ENCODE assay signal across 1 cellular context in the genomic region with DNA sequence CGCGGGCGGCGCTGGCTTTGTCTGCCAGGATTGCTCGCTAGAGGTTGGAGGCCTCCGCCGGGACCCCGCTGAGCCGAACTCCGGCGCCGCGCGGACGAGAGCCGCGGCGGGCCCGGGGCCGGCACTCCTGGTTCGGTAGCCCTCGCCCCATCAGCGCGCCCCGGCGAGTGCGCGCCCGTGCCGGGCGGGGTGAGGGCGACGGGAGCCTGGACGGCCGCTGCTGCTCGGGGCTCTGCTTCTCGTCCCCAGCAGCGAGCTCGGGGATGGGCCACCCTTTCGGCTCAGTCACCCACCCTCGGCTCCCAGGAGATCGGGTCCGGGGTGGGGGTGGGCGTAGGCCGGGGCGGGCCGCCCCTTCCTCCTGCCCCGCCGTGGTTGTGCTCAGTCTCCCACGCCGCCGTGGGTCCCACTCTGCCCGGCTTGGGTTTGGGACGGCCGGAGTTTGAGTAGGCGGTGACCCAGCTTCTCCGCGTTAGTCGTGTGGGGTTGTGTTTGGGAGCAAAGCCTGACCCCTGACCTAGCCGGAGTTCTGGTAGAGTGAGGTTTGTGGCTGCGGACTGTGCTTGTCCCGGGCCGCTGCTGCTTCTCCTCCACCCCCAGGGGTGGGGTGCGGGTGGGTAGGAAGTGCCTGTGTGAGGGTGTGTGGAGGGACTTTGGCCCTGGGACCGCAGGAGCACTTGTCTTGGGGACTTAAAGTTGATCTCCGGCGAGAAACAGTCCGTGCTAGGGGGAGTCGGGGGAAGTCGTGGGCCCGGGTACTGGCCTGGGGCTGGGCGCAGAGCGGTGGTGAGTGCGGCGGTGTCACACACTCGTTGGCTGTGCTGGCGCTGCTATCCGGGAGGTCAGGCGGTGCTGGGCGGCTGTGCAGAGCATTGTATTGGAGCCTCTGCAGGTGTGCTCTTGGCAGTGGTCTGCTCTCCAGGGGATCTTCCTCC.
TF ChIP-seq lines count a peak whose summit lies in the region.

No MANE protein-coding gene starts in this region.

TF ChIP-seq in HepG2, 621 proteins besides CTCF, POLR2A, EP300 and RAD21 (continued from another document and continues in another):
- TF ChIP-seq, protein P1, sequence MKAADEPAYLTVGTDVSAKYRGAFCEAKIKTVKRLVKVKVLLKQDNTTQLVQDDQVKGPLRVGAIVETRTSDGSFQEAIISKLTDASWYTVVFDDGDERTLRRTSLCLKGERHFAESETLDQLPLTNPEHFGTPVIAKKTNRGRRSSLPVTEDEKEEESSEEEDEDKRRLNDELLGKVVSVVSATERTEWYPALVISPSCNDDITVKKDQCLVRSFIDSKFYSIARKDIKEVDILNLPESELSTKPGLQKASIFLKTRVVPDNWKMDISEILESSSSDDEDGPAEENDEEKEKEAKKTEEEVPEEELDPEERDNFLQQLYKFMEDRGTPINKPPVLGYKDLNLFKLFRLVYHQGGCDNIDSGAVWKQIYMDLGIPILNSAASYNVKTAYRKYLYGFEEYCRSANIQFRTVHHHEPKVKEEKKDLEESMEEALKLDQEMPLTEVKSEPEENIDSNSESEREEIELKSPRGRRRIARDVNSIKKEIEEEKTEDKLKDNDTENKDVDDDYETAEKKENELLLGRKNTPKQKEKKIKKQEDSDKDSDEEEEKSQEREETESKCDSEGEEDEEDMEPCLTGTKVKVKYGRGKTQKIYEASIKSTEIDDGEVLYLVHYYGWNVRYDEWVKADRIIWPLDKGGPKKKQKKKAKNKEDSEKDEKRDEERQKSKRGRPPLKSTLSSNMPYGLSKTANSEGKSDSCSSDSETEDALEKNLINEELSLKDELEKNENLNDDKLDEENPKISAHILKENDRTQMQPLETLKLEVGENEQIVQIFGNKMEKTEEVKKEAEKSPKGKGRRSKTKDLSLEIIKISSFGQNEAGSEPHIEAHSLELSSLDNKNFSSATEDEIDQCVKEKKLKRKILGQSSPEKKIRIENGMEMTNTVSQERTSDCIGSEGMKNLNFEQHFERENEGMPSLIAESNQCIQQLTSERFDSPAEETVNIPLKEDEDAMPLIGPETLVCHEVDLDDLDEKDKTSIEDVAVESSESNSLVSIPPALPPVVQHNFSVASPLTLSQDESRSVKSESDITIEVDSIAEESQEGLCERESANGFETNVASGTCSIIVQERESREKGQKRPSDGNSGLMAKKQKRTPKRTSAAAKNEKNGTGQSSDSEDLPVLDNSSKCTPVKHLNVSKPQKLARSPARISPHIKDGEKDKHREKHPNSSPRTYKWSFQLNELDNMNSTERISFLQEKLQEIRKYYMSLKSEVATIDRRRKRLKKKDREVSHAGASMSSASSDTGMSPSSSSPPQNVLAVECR (CRISPR knock-in tag; IDR thresholded peaks at IDR 0.05; ENCODE audit: borderline replicate concordance): peak; percentile 50
- TF ChIP-seq JUN (CRISPR knock-in tag; IDR thresholded peaks at IDR 0.05) (no peak), ZNF703 (CRISPR knock-in tag; IDR thresholded peaks at IDR 0.05; ENCODE audit: borderline replicate concordance) (no peak), SAP130 (CRISPR knock-in tag; IDR thresholded peaks at IDR 0.05; ENCODE audit: low read depth) (0 out of 2 replicates have a peak, but pooled peaks have one; percentile 19), ZNF616 (CRISPR knock-in tag; IDR thresholded peaks at IDR 0.05; ENCODE audit: low read depth) (no peak), ZNF232 (CRISPR knock-in tag; IDR thresholded peaks at IDR 0.05; ENCODE audit: borderline replicate concordance) (0 out of 2 replicates have a peak, but pooled peaks have one; percentile 44), AKAP8 (CRISPR knock-in tag; IDR thresholded peaks at IDR 0.05) (no peak), SRY (CRISPR knock-in tag; IDR thresholded peaks at IDR 0.05) (peak; percentile 43; the same call in 1 of the 2 replicates), ZNF44 (CRISPR knock-in tag; IDR thresholded peaks at IDR 0.05) (no peak), GLI4 (CRISPR knock-in tag; IDR thresholded peaks at IDR 0.05; ENCODE audit: borderline replicate concordance) (no peak), HDAC1 (CRISPR knock-in tag; IDR thresholded peaks at IDR 0.05) (peak; percentile 27; the same call in 1 of the 2 replicates), ISX (CRISPR knock-in tag; conservative IDR thresholded peaks at IDR 0.05) (no peak), ZNF263 (CRISPR knock-in tag; IDR thresholded peaks at IDR 0.05) (0 out of 2 replicates have a peak, but pooled peaks have one; percentile 28), ZFX (CRISPR knock-in tag; IDR thresholded peaks at IDR 0.05; ENCODE audit: low read depth) (peak; percentile 5; the same call in 1 of the 2 replicates), ZMAT3 (CRISPR knock-in tag; conservative IDR thresholded peaks at IDR 0.05) (peak; percentile 44; the same call in 1 of the 2 replicates), FOXA1 (IDR thresholded peaks at IDR 0.05) (no peak), FOXA1 (CRISPR knock-in tag; IDR thresholded peaks at IDR 0.05) (no peak), WIZ (CRISPR knock-in tag; IDR thresholded peaks at IDR 0.05) (no peak), GABPB1 (CRISPR knock-in tag; IDR thresholded peaks at IDR 0.05) (0 out of 2 replicates have a peak, but pooled peaks have one; percentile 11), PCBP1 (IDR thresholded peaks at IDR 0.05; ENCODE audit: borderline replicate concordance, low read depth, low read length) (0 out of 2 replicates have a peak, but pooled peaks have one; percentile 44), ZNF552 (CRISPR knock-in tag; IDR thresholded peaks at IDR 0.05; ENCODE audit: borderline replicate concordance) (no peak), GTF2F1 (IDR thresholded peaks at IDR 0.05; ENCODE audit: low read length) (no peak), ZNF777 (CRISPR knock-in tag; IDR thresholded peaks at IDR 0.05) (peak; percentile 38; the same call in 1 of the 2 replicates), NCOR1 (IDR thresholded peaks at IDR 0.05; ENCODE audit: borderline replicate concordance, low read length) (no peak), SETDB1 (CRISPR knock-in tag; IDR thresholded peaks at IDR 0.05; ENCODE audit: borderline replicate concordance) (no peak), MED1 (CRISPR knock-in tag; IDR thresholded peaks at IDR 0.05) (0 out of 2 replicates have a peak, but pooled peaks have one; percentile 11), ZNF160 (CRISPR knock-in tag; IDR thresholded peaks at IDR 0.05) (0 out of 2 replicates have a peak, but pooled peaks have one; percentile 22), HNF4G (IDR thresholded peaks at IDR 0.05; ENCODE audit: borderline replicate concordance, low read depth, low read length) (peak; percentile 21; the same call in 1 of the 2 replicates), HNF4G (CRISPR knock-in tag; IDR thresholded peaks at IDR 0.05; ENCODE audit: borderline replicate concordance, low read depth) (no peak), SMC3 (IDR thresholded peaks at IDR 0.05; ENCODE audit: low read length) (no peak), PHB2 (IDR thresholded peaks at IDR 0.05; ENCODE audit: partially characterized antibody) (no peak), ASH2L (IDR thresholded peaks at IDR 0.05; ENCODE audit: insufficient read length, low read depth, low read length) (no peak), EEA1 (CRISPR knock-in tag; IDR thresholded peaks at IDR 0.05; ENCODE audit: borderline replicate concordance) (0 out of 2 replicates have a peak, but pooled peaks have one; percentile 8), ZNF557 (CRISPR knock-in tag; IDR thresholded peaks at IDR 0.05) (no peak), DNMT1 (CRISPR knock-in tag; IDR thresholded peaks at IDR 0.05) (no peak), ZBTB1 (CRISPR knock-in tag; IDR thresholded peaks at IDR 0.05; ENCODE audit: borderline replicate concordance) (no peak), ATAD3A (CRISPR knock-in tag; IDR thresholded peaks at IDR 0.05) (no peak), ZSCAN12 (CRISPR knock-in tag; IDR thresholded peaks at IDR 0.05) (no peak), ZNF484 (CRISPR knock-in tag; IDR thresholded peaks at IDR 0.05; ENCODE audit: borderline replicate concordance, low read depth) (no peak), ZNF317 (CRISPR knock-in tag; IDR thresholded peaks at IDR 0.05) (0 out of 2 replicates have a peak, but pooled peaks have one; percentile 14), ZNF230 (CRISPR knock-in tag; IDR thresholded peaks at IDR 0.05) (no peak), CCDC6 (CRISPR knock-in tag; IDR thresholded peaks at IDR 0.05) (0 out of 2 replicates have a peak, but pooled peaks have one; percentile 50)
- TF ChIP-seq, protein P2, sequence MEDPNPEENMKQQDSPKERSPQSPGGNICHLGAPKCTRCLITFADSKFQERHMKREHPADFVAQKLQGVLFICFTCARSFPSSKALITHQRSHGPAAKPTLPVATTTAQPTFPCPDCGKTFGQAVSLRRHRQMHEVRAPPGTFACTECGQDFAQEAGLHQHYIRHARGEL (CRISPR knock-in tag; IDR thresholded peaks at IDR 0.05): no peak
- TF ChIP-seq, protein P3, sequence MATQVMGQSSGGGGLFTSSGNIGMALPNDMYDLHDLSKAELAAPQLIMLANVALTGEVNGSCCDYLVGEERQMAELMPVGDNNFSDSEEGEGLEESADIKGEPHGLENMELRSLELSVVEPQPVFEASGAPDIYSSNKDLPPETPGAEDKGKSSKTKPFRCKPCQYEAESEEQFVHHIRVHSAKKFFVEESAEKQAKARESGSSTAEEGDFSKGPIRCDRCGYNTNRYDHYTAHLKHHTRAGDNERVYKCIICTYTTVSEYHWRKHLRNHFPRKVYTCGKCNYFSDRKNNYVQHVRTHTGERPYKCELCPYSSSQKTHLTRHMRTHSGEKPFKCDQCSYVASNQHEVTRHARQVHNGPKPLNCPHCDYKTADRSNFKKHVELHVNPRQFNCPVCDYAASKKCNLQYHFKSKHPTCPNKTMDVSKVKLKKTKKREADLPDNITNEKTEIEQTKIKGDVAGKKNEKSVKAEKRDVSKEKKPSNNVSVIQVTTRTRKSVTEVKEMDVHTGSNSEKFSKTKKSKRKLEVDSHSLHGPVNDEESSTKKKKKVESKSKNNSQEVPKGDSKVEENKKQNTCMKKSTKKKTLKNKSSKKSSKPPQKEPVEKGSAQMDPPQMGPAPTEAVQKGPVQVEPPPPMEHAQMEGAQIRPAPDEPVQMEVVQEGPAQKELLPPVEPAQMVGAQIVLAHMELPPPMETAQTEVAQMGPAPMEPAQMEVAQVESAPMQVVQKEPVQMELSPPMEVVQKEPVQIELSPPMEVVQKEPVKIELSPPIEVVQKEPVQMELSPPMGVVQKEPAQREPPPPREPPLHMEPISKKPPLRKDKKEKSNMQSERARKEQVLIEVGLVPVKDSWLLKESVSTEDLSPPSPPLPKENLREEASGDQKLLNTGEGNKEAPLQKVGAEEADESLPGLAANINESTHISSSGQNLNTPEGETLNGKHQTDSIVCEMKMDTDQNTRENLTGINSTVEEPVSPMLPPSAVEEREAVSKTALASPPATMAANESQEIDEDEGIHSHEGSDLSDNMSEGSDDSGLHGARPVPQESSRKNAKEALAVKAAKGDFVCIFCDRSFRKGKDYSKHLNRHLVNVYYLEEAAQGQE (IDR thresholded peaks at IDR 0.05; ENCODE audit: borderline replicate concordance in 1 of 2, low read depth in 1 of 2, low read length in 2 of 2): 0 out of 4 replicates have a peak, but pooled peaks of 1 of the 2 experiments have one; percentile 17
- TF ChIP-seq, protein P4, sequence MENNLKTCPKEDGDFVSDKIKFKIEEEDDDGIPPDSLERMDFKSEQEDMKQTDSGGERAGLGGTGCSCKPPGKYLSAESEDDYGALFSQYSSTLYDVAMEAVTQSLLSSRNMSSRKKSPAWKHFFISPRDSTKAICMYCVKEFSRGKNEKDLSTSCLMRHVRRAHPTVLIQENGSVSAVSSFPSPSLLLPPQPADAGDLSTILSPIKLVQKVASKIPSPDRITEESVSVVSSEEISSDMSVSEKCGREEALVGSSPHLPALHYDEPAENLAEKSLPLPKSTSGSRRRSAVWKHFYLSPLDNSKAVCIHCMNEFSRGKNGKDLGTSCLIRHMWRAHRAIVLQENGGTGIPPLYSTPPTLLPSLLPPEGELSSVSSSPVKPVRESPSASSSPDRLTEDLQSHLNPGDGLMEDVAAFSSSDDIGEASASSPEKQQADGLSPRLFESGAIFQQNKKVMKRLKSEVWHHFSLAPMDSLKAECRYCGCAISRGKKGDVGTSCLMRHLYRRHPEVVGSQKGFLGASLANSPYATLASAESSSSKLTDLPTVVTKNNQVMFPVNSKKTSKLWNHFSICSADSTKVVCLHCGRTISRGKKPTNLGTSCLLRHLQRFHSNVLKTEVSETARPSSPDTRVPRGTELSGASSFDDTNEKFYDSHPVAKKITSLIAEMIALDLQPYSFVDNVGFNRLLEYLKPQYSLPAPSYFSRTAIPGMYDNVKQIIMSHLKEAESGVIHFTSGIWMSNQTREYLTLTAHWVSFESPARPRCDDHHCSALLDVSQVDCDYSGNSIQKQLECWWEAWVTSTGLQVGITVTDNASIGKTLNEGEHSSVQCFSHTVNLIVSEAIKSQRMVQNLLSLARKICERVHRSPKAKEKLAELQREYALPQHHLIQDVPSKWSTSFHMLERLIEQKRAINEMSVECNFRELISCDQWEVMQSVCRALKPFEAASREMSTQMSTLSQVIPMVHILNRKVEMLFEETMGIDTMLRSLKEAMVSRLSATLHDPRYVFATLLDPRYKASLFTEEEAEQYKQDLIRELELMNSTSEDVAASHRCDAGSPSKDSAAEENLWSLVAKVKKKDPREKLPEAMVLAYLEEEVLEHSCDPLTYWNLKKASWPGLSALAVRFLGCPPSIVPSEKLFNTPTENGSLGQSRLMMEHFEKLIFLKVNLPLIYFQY (CRISPR knock-in tag; IDR thresholded peaks at IDR 0.05; ENCODE audit: borderline replicate concordance): 0 out of 2 replicates have a peak, but pooled peaks have one; percentile 8
- TF ChIP-seq, protein P5, sequence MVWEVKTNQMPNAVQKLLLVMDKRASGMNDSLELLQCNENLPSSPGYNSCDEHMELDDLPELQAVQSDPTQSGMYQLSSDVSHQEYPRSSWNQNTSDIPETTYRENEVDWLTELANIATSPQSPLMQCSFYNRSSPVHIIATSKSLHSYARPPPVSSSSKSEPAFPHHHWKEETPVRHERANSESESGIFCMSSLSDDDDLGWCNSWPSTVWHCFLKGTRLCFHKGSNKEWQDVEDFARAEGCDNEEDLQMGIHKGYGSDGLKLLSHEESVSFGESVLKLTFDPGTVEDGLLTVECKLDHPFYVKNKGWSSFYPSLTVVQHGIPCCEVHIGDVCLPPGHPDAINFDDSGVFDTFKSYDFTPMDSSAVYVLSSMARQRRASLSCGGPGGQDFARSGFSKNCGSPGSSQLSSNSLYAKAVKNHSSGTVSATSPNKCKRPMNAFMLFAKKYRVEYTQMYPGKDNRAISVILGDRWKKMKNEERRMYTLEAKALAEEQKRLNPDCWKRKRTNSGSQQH (CRISPR knock-in tag; IDR thresholded peaks at IDR 0.05; ENCODE audit: low read depth): no peak
- TF ChIP-seq, protein P6, sequence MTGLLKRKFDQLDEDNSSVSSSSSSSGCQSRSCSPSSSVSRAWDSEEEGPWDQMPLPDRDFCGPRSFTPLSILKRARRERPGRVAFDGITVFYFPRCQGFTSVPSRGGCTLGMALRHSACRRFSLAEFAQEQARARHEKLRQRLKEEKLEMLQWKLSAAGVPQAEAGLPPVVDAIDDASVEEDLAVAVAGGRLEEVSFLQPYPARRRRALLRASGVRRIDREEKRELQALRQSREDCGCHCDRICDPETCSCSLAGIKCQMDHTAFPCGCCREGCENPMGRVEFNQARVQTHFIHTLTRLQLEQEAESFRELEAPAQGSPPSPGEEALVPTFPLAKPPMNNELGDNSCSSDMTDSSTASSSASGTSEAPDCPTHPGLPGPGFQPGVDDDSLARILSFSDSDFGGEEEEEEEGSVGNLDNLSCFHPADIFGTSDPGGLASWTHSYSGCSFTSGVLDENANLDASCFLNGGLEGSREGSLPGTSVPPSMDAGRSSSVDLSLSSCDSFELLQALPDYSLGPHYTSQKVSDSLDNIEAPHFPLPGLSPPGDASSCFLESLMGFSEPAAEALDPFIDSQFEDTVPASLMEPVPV (CRISPR knock-in tag; IDR thresholded peaks at IDR 0.05): no peak
